ENCODE assay signal across 9 cellular contexts in the genomic region with DNA sequence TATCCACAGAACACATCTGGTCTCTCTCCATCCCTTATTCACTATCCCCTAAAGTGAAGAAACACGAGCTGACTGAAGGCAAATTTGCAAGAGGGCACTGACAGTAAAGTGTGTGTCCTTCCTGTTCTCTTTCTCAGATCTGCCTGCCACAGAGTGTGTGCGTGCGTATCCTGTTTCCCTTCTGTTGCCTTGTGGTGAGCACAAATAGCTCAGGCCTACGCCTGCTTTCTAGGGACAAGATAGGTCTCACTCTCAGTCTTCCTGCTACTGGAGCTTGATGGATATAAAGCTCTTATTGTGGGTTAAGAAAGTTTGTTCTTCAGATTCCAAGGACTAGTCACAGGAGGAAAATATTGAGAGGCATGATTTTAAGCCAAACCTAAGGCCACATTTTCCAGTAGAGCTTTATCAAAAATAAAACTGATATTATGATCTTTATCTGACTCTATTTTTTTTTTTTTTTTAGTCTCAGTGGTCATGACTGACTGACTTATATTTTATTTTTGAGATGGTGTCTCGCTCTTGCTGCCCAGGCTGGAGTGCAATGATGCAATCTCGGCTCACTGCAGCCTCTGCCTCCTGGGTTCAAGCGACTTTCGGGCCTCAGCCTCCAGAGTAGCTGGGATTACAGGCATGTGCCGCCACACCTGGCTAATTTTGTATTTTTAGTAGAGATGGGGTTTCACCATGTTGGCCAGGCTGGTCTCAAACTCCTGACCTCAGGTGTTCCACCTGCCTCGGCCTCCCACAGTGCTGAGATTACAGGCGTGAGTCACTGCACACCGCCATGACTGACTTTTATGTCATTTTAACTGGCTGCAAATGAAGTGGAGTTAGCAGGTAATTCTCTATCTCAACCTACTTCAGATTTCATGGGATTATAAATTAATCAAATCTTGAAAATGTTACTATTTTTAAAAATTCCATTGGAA.
A peak's percentile ranks its signal among the peaks of the same experiment; 100 is the strongest.
DNase-seq lines count a peak whose midpoint lies in the region; ATAC-seq and TF ChIP-seq lines count a peak whose summit lies in the region.
"Had no signal": no experiment of that assay in that cellular context is flagged by ENCODE, and none has a peak within 500 bp of the region (broad histone marks: within the 10 kb centered on the region; RNA-seq: fewer than 3 reads in every experiment).

No MANE protein-coding gene starts in this region.

- ATAC-seq in HG03108 (IDR thresholded peaks at IDR 0.05; ENCODE audit: unreplicated experiment) = peak; percentile 100

- CTCF ChIA-PET in CD8-positive, alpha-beta memory T cell (lab: Charles Lee) = interaction anchor here (1.1 to 1.6 kb wide), 2 partner anchors 14 to 61 kb away, joined by 3 read pairs; no protein-coding TSS in a partner anchor

- H3K4me3 Mint-ChIP-seq in CD8-positive, alpha-beta memory T cell = peak overlapping the region in 6 of 7 donors; percentile 1 to 51 (median 25)
- H3K4me3 Mint-ChIP-seq in brain (no peak overlapping the region), nephron (no peak overlapping the region)

- no peak for TF ChIP-seq POLR2A in testis (IDR thresholded peaks at IDR 0.05)

- peaks cover 21% of the 10 kb centered on the region for H3K4me1 ChIP-seq in CD8-positive, alpha-beta memory T cell (ENCODE audit: insufficient read depth, low read length)
- H3K4me1 ChIP-seq in testis = no peaks in the 10 kb centered on the region
- H3K4me1 ChIP-seq: Peyer's patch had no signal

- no peak for TF ChIP-seq CTCF in brain (conservative IDR thresholded peaks at IDR 0.05)
- no peak for TF ChIP-seq CTCF in nephron (IDR thresholded peaks at IDR 0.05; ENCODE audit: unreplicated experiment in 3 of 3)
- TF ChIP-seq CTCF in testis (IDR thresholded peaks at IDR 0.05) = no peak

- peak overlapping the region in 7 of 8 donors; percentile 29 to 78 (median 56) for H3K27ac Mint-ChIP-seq in CD8-positive, alpha-beta memory T cell
- H3K27ac Mint-ChIP-seq in brain (peak overlapping the region in 3 of 5 experiments; percentile 23 to 49 (median 31)), nephron (peak overlapping the region in 2 of 3 experiments; percentile 16 to 27)

- intact Hi-C loops in testis (cut with DNase I; ENCODE audit: low total_unique reads) = no loop called here

- no peaks in the 10 kb centered on the region for H3K9me3 ChIP-seq in CD8-positive, alpha-beta memory T cell (ENCODE audit: low read length)
- no peaks in the 10 kb centered on the region for H3K9me3 ChIP-seq in testis
- H3K9me3 ChIP-seq: Peyer's patch had no signal

- H3K4me1 Mint-ChIP-seq in CD8-positive, alpha-beta memory T cell = peaks cover 18 to 24% (median 23%) of the 10 kb centered on the region in 3 donors
- H3K4me1 Mint-ChIP-seq in brain = peaks cover 12% of the 10 kb centered on the region
- H3K4me1 Mint-ChIP-seq in nephron = peaks cover 6% of the 10 kb centered on the region

- no peak overlapping the region for H3K27ac ChIP-seq in CD8-positive, alpha-beta memory T cell (ENCODE audit: low read depth, low read length)
- no peak overlapping the region for H3K27ac ChIP-seq in testis
- H3K27ac ChIP-seq: Peyer's patch had no signal

- H3K4me3 ChIP-seq in CD8-positive, alpha-beta memory T cell (ENCODE audit: low read length) = no peak overlapping the region
- no peak overlapping the region for H3K4me3 ChIP-seq in testis
- H3K4me3 ChIP-seq: Peyer's patch had no signal

- DNase-seq in CD8-positive, alpha-beta memory T cell = peak; percentile 3 to 64 (median 42)
- DNase-seq in GM19238 (ENCODE audit: insufficient read length, low spot score) = peak; percentile 22
- peak; percentile 74 for DNase-seq in SKM-1 (lab: John Stamatoyannopoulos, UW; ENCODE audit: unreplicated experiment)
- no peak for DNase-seq in NCI-H2227 (lab: John Stamatoyannopoulos, UW; ENCODE audit: unreplicated experiment)
- DNase-seq in testis = no peak

- H3K9me3 Mint-ChIP-seq in CD8-positive, alpha-beta memory T cell = no peaks in the 10 kb centered on the region
- H3K9me3 Mint-ChIP-seq in brain = no peaks in the 10 kb centered on the region
- H3K9me3 Mint-ChIP-seq in nephron = no peaks in the 10 kb centered on the region

- 76 to 81% methylated on average over 12 of the region's 12 CpGs for WGBS in testis, 2 donors

- no peaks in the 10 kb centered on the region for H3K27me3 Mint-ChIP-seq in CD8-positive, alpha-beta memory T cell
- H3K27me3 Mint-ChIP-seq in brain = peaks cover 5% of the 10 kb centered on the region
- H3K27me3 Mint-ChIP-seq in nephron (ENCODE audit: low read depth) = no peaks in the 10 kb centered on the region

- POLR2A ChIA-PET in CD8-positive, alpha-beta memory T cell (lab: Charles Lee) = no interaction called here

- peaks cover 8 to 9% (median 8%) of the 10 kb centered on the region in 3 donors for H3K36me3 Mint-ChIP-seq in CD8-positive, alpha-beta memory T cell
- H3K36me3 Mint-ChIP-seq in brain = peaks cover 9% of the 10 kb centered on the region
- H3K36me3 Mint-ChIP-seq in nephron (ENCODE audit: low read depth) = no peaks in the 10 kb centered on the region

- no peaks in the 10 kb centered on the region for H3K36me3 ChIP-seq in CD8-positive, alpha-beta memory T cell (ENCODE audit: insufficient read depth, low read length)
- H3K36me3 ChIP-seq in testis (ENCODE audit: low read depth, missing control alignments) = no peaks in the 10 kb centered on the region
- H3K36me3 ChIP-seq: Peyer's patch had no signal

- H3K27me3 ChIP-seq in CD8-positive, alpha-beta memory T cell (ENCODE audit: insufficient read depth, low read length, poor library complexity, severe bottlenecking) = no peaks in the 10 kb centered on the region
- H3K27me3 ChIP-seq in testis = no peaks in the 10 kb centered on the region
- H3K27me3 ChIP-seq: Peyer's patch had no signal

Comparison
In these comparisons a context has a peak if more than half of its experiments do, and no peak if none do; other contexts are left out.
1. DNase-seq: peak in CD8-positive, alpha-beta memory T cell (5 of 5), GM19238 (single experiment) and SKM-1 (single experiment); none in NCI-H2227 (single experiment) and testis (single experiment).
2. H3K4me3 Mint-ChIP-seq: peak in CD8-positive, alpha-beta memory T cell (6 of 7); none in brain (0 of 5) and nephron (0 of 3).
3. Peak in every context shown above with its lines, with median percentiles within 50 percentile points of each other: H3K27ac Mint-ChIP-seq.